In the genomic region with DNA sequence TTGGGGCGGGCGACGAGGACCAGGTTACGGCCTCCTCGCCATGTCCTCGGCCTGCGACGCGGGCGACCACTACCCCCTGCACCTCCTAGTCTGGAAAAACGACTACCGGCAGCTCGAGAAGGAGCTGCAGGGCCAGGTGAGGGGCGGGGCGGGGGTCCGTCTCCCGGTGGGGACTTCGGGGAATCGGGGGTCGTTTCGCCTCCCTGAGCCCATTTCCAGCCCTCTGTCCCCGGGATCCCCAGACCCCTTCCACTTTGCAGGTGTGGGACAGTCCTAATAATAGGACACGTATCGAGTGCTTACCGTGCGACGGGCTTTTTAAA, we compare ENCODE assay signal across 8 cellular contexts. TPM values are rescaled to one million over a fixed set of nuclear protein-coding genes. Genes with fewer than 3 reads are reported as not detected.
A peak's percentile ranks its signal among the peaks of the same experiment; 100 is the strongest.
DNase-seq lines count a peak whose midpoint lies in the region; ATAC-seq and TF ChIP-seq lines count a peak whose summit lies in the region.

No MANE protein-coding gene starts in this region.

- DNase-seq in cardiac muscle cell (ENCODE audit: low read depth in 1 of 2, low spot score in 1 of 2) (no peak), Right ventricle myocardium superior (no peak), brain microvascular endothelial cell (no peak), mesothelial cell of epicardium (ENCODE audit: low spot score in 2 of 2, unreplicated experiment in 2 of 2) (no peak), uterus (no peak)

- intact Hi-C loops in Right ventricle myocardium superior (cut with DNase I) = loop anchor here (5.0 kb wide), 1 partner anchor 47 kb away; no protein-coding TSS in a partner anchor
- intact Hi-C loops in uterus (cut with DNase I; ENCODE audit: low total_unique reads) = no loop called here

- ATAC-seq in Right ventricle myocardium superior (ENCODE audit: poor library complexity) (no peak), HG03520 (IDR thresholded peaks at IDR 0.05; ENCODE audit: unreplicated experiment) (no peak), HG03095 (IDR thresholded peaks at IDR 0.05; ENCODE audit: unreplicated experiment) (no peak), GM21786 (IDR thresholded peaks at IDR 0.05; ENCODE audit: unreplicated experiment) (no peak)

- H3K27ac Mint-ChIP-seq in mesothelial cell of epicardium = peak overlapping the region; percentile 78

- H3K4me1 Mint-ChIP-seq in mesothelial cell of epicardium = peaks cover 34% of the 10 kb centered on the region

- H3K27me3 Mint-ChIP-seq in mesothelial cell of epicardium (ENCODE audit: low read depth) = no peaks in the 10 kb centered on the region

- H3K27me3 ChIP-seq in cardiac muscle cell (no peaks in the 10 kb centered on the region), brain microvascular endothelial cell (replicated peaks) (no peaks in the 10 kb centered on the region), uterus (no peaks in the 10 kb centered on the region)

- peak overlapping the region; percentile 97 for H3K4me3 Mint-ChIP-seq in mesothelial cell of epicardium

- no peaks in the 10 kb centered on the region for H3K36me3 Mint-ChIP-seq in mesothelial cell of epicardium

- no peaks in the 10 kb centered on the region for H3K4me1 ChIP-seq in cardiac muscle cell (ENCODE audit: low read depth)
- H3K4me1 ChIP-seq in uterus = peaks cover 0 to under 1% of the 10 kb centered on the region in 2 donors

- in situ Hi-C loops in brain microvascular endothelial cell (cut with HindIII; ENCODE audit: low pct_ligation_motif_present, low sequenced_read_pairs) = no loop called here

- TF ChIP-seq CTCF in cardiac muscle cell (IDR thresholded peaks at IDR 0.05; ENCODE audit: low read depth, low read length) (no peak), brain microvascular endothelial cell (IDR thresholded peaks at IDR 0.05; ENCODE audit: low read depth, low read length, missing control alignments) (no peak), mesothelial cell of epicardium (IDR thresholded peaks at IDR 0.05; ENCODE audit: unreplicated experiment) (no peak), uterus (IDR thresholded peaks at IDR 0.05) (no peak)

- no peak for TF ChIP-seq POLR2A in uterus (IDR thresholded peaks at IDR 0.05)

- H3K9me3 ChIP-seq in cardiac muscle cell (ENCODE audit: low read depth) = no peaks in the 10 kb centered on the region
- H3K9me3 ChIP-seq in uterus = no peaks in the 10 kb centered on the region

- H3K36me3 ChIP-seq in cardiac muscle cell (no peaks in the 10 kb centered on the region), brain microvascular endothelial cell (replicated peaks) (peaks cover 5% of the 10 kb centered on the region), uterus (no peaks in the 10 kb centered on the region)

- H3K27ac ChIP-seq in cardiac muscle cell (peak overlapping the region; percentile 99), brain microvascular endothelial cell (peak overlapping the region; percentile 99), uterus (peak overlapping the region; percentile 74 to 76)

- peak overlapping the region; percentile 88 for H3K4me3 ChIP-seq in cardiac muscle cell
- peak overlapping the region; percentile 74 for H3K4me3 ChIP-seq in brain microvascular endothelial cell (ENCODE audit: low read depth, low read length)
- H3K4me3 ChIP-seq in uterus = peak overlapping the region; percentile 94

- H3K9me3 Mint-ChIP-seq in mesothelial cell of epicardium = no peaks in the 10 kb centered on the region

RNA-seq across cellular contexts. Expression of a gene that starts 0.4 kb away (rescaled TPM):
- total RNA-seq in cardiac muscle cell = 77.2 and 131 TPM in 2 replicates
- 25.5 and 26.9 TPM in 2 replicates for polyA plus RNA-seq in cardiac muscle cell
- 24.7 TPM for total RNA-seq in Right ventricle myocardium superior
- total RNA-seq in mesothelial cell of epicardium = 25.1 to 28.1 TPM (median 27.6 TPM) in 3 replicates
- 10 to 100 TPM; 13.1 to 54.3 (median 37.7) TPM for total RNA-seq in uterus

RNA-seq across cellular contexts. Expression of a gene that starts 3.4 kb away (rescaled TPM):
- total RNA-seq in cardiac muscle cell = 24.3 and 25.7 TPM in 2 replicates
- 23.3 and 34.7 TPM in 2 replicates for polyA plus RNA-seq in cardiac muscle cell
- total RNA-seq in Right ventricle myocardium superior = 41.5 TPM
- total RNA-seq in mesothelial cell of epicardium = 41.3 to 42.7 TPM (median 42.6 TPM) in 3 replicates
- 10 to 100 TPM; 30.3 to 55.7 (median 47.0) TPM for total RNA-seq in uterus

RNA-seq across cellular contexts. Expression of a gene that starts 48.7 kb away (rescaled TPM):
- total RNA-seq in cardiac muscle cell (24.8 and 25.0 TPM in 2 replicates), Right ventricle myocardium superior (6.7 TPM), mesothelial cell of epicardium (21.7 to 22.2 TPM (median 21.8 TPM) in 3 replicates), uterus (10 to 100 TPM; 18.2 to 35.5 (median 28.4) TPM)
- 14.9 and 19.8 TPM in 2 replicates for polyA plus RNA-seq in cardiac muscle cell
